ENCODE assay signal across 6 cellular contexts in genomic region chr7:17943006-17943405, GRCh38.
"Had no signal": no experiment of that assay in that cellular context is flagged by ENCODE, and none has a peak within 500 bp of the region (broad histone marks: within the 10 kb centered on the region; RNA-seq: fewer than 3 reads in every experiment).

No MANE protein-coding gene starts in this region.

- H3K4me3 Mint-ChIP-seq: H9 had no signal

- H3K9me3 Mint-ChIP-seq: GM23338, H9, IgD-negative memory B cell had no signal

- ATAC-seq: GM23338, HepG2 had no signal

- H3K27ac Mint-ChIP-seq: GM23338, H9 had no signal

- DNase-seq: H9, HCEC 1CT, KBM-7 had no signal

- H3K27me3 Mint-ChIP-seq: IgD-negative memory B cell had no signal
